In genomic region chr9:126690431-126691051, GRCh38 we compare ENCODE assay signal across 8 cellular contexts.
DNase-seq lines count a peak whose midpoint lies in the region; ATAC-seq and TF ChIP-seq lines count a peak whose summit lies in the region.

No MANE protein-coding gene starts in this region.

- no peaks in the 10 kb centered on the region for H3K9me3 Mint-ChIP-seq in activated T-helper 2 cell treated with anti-CD3 and anti-CD28 coated beads, Interferon-gamma antibody, Interleukin-2, Interleukin-4, amounts not matched to agents 10 μg/mL and 5 μg/mL and 100 μg/mL, durations not matched to agents 14 hours and 24 hours and 36 hours

- ATAC-seq in heart right ventricle (peak; percentile 32 to 65 (median 45)), GM18907 (IDR thresholded peaks at IDR 0.05; ENCODE audit: unreplicated experiment) (no peak)

- H2AFZ ChIP-seq in PC-9: no peak overlapping the region

- H3K27ac ChIP-seq in PC-9 (no peak overlapping the region), heart right ventricle (no peak overlapping the region)

- CTCF ChIA-PET in PC-9 (lab: Charles Lee): interaction anchor here (0.7 to 1.0 kb wide), 6 partner anchors 14 to 91 kb away, joined by 3 to 4 read pairs (median 3); no protein-coding TSS in a partner anchor

- H3K27me3 ChIP-seq in PC-9 (ENCODE audit: insufficient read depth, low read depth) (peaks cover 60% of the 10 kb centered on the region), heart right ventricle (peaks cover 0 to 57% (median 49%) of the 10 kb centered on the region in 7 donors)

- H3K4me3 Mint-ChIP-seq in activated T-helper 2 cell treated with anti-CD3 and anti-CD28 coated beads, Interferon-gamma antibody, Interleukin-2, Interleukin-4, amounts not matched to agents 10 μg/mL and 5 μg/mL and 100 μg/mL, durations not matched to agents 14 hours and 24 hours and 36 hours (ENCODE audit: low read depth): no peak overlapping the region

- no peaks in the 10 kb centered on the region for H3K9me3 ChIP-seq in PC-9 (ENCODE audit: insufficient read depth, low read depth)
- H3K9me3 ChIP-seq in heart right ventricle: no peaks in the 10 kb centered on the region

- peak; percentile 14 for DNase-seq in DMS79 treated with DMSO at 0.1 percent for 48 hours (lab: John Stamatoyannopoulos, UW)
- no peak for DNase-seq in DMS79 (lab: John Stamatoyannopoulos, UW)
- DNase-seq in PC-9: peak in 1 of 2 experiments; percentile 71
- DNase-seq in activated T-helper 2 cell treated with anti-CD3 and anti-CD28 coated beads, Interferon-gamma antibody, Interleukin-2, Interleukin-4, amounts not matched to agents 10 μg/mL and 5 μg/mL and 100 μg/mL, durations not matched to agents 14 hours and 24 hours and 36 hours (ENCODE audit: low spot score): peak; percentile 39
- peak; percentile 25 to 55 for DNase-seq in heart right ventricle
- DNase-seq in stimulated activated CD4-positive, alpha-beta T cell treated with anti-CD3 and anti-CD28 coated beads, Interleukin-15, amount 100 ng/mL, for 48 hours (ENCODE audit: low read depth in 2 of 2): peak; percentile 31 to 56
- no peak for DNase-seq in NCI-H446 (lab: John Stamatoyannopoulos, UW)

- H3K36me3 ChIP-seq in PC-9 (ENCODE audit: low read depth) (no peaks in the 10 kb centered on the region), heart right ventricle (no peaks in the 10 kb centered on the region)

- WGBS in heart right ventricle, 2 donors: 56 to 61% methylated on average over 24 to 25 of the region's 25 CpGs

- BruUV-seq in PC-9 (replicated peaks; lab: Mats Ljungman, UMichigan): no TSS peak

- no peaks in the 10 kb centered on the region for H3K79me2 ChIP-seq in PC-9 (ENCODE audit: low read depth)

- no peaks in the 10 kb centered on the region for H3K9me2 ChIP-seq in PC-9 (ENCODE audit: insufficient read depth)

- POLR2A ChIA-PET in PC-9 (lab: Charles Lee; ENCODE audit: unreplicated experiment): interaction anchor here (0.5 to 0.6 kb wide), 3 partner anchors 29 to 1766 kb away, joined by 3 to 5 read pairs (median 3); no protein-coding TSS in a partner anchor

- intact Hi-C loops in PC-9 (cut with micrococcal nuclease; ENCODE audit: unreplicated experiment): loop anchor here (1.0 kb wide), 2 partner anchors 29 to 79 kb away; no protein-coding TSS in a partner anchor
- intact Hi-C loops in activated T-helper 2 cell treated with anti-CD3 and anti-CD28 coated beads, Interferon-gamma antibody, Interleukin-2, Interleukin-4, amounts not matched to agents 10 μg/mL and 5 μg/mL and 100 μg/mL, durations not matched to agents 14 hours and 24 hours and 36 hours (cut with micrococcal nuclease): no loop called here
- intact Hi-C loops in heart right ventricle (cut with DNase I): loop anchor here in 7 of 10 donors (2.0 to 10.0 kb wide), 6 partner anchors 76 to 188 kb away; partner anchors contain the start of gene LMX1B (in 5 of the 7)

- no peaks in the 10 kb centered on the region for H3F3A ChIP-seq in PC-9 (ENCODE audit: insufficient read depth, low read depth)

- H4K20me1 ChIP-seq in PC-9 (ENCODE audit: insufficient read depth): no peaks in the 10 kb centered on the region

- no peaks in the 10 kb centered on the region for H3K36me3 Mint-ChIP-seq in activated T-helper 2 cell treated with anti-CD3 and anti-CD28 coated beads, Interferon-gamma antibody, Interleukin-2, Interleukin-4, amounts not matched to agents 10 μg/mL and 5 μg/mL and 100 μg/mL, durations not matched to agents 14 hours and 24 hours and 36 hours (ENCODE audit: low read depth)

- H3K4me2 ChIP-seq in PC-9: no peak overlapping the region

- peaks cover 16% of the 10 kb centered on the region for H3K27me3 Mint-ChIP-seq in activated T-helper 2 cell treated with anti-CD3 and anti-CD28 coated beads, Interferon-gamma antibody, Interleukin-2, Interleukin-4, amounts not matched to agents 10 μg/mL and 5 μg/mL and 100 μg/mL, durations not matched to agents 14 hours and 24 hours and 36 hours (ENCODE audit: low read depth)

- TF ChIP-seq CTCF in PC-9 (conservative IDR thresholded peaks at IDR 0.05) (peak; percentile 83), heart right ventricle (IDR thresholded peaks at IDR 0.05) (peak; percentile 50 to 78 (median 66))

- no peaks in the 10 kb centered on the region for H3K4me1 Mint-ChIP-seq in activated T-helper 2 cell treated with anti-CD3 and anti-CD28 coated beads, Interferon-gamma antibody, Interleukin-2, Interleukin-4, amounts not matched to agents 10 μg/mL and 5 μg/mL and 100 μg/mL, durations not matched to agents 14 hours and 24 hours and 36 hours (ENCODE audit: low read depth)

- H3K4me1 ChIP-seq in PC-9 (replicated peaks; ENCODE audit: insufficient read depth): no peaks in the 10 kb centered on the region
- H3K4me1 ChIP-seq in heart right ventricle: no peaks in the 10 kb centered on the region

- H3K4me3 ChIP-seq in PC-9 (no peak overlapping the region), heart right ventricle (no peak overlapping the region)

- H3K27ac Mint-ChIP-seq in activated T-helper 2 cell treated with anti-CD3 and anti-CD28 coated beads, Interferon-gamma antibody, Interleukin-2, Interleukin-4, amounts not matched to agents 10 μg/mL and 5 μg/mL and 100 μg/mL, durations not matched to agents 14 hours and 24 hours and 36 hours: no peak overlapping the region

Comparison
In these comparisons a context has a peak if more than half of its experiments do, and no peak if none do; other contexts are left out.
1. DNase-seq: peak in DMS79 treated with DMSO at 0.1 percent for 48 hours (single experiment), activated T-helper 2 cell treated with anti-CD3 and anti-CD28 coated beads, Interferon-gamma antibody, Interleukin-2, Interleukin-4, amounts not matched to agents 10 μg/mL and 5 μg/mL and 100 μg/mL, durations not matched to agents 14 hours and 24 hours and 36 hours (single experiment), heart right ventricle (2 of 2) and stimulated activated CD4-positive, alpha-beta T cell treated with anti-CD3 and anti-CD28 coated beads, Interleukin-15, amount 100 ng/mL, for 48 hours (2 of 2); none in DMS79 (single experiment) and NCI-H446 (0 of 2).